Comparison of ENCODE assay signal across 7 cellular contexts in genomic region chr11:4072668-4073285, GRCh38. TPM values are rescaled to one million over a fixed set of nuclear protein-coding genes. Genes with fewer than 3 reads are reported as not detected.
DNase-seq lines count a peak whose midpoint lies in the region; ATAC-seq and TF ChIP-seq lines count a peak whose summit lies in the region.

No MANE protein-coding gene starts in this region.

- no peaks in the 10 kb centered on the region for H3K27me3 ChIP-seq in aorta (ENCODE audit: control insufficient read depth in 1 of 2, insufficient read depth in 2 of 2, low read length in 1 of 2)

- H3K27ac ChIP-seq in aorta (ENCODE audit: low read depth in 1 of 2, low read length in 2 of 2): no peak overlapping the region

- ATAC-seq in HG03354 (IDR thresholded peaks at IDR 0.05; ENCODE audit: poor library complexity, severe bottlenecking, unreplicated experiment) (peak; percentile 78), aorta (ENCODE audit: low FRiP score) (peak; percentile 90)

- H3K4me3 Mint-ChIP-seq in activated CD4-positive, alpha-beta T cell treated with anti-CD3 and anti-CD28 coated beads, Interleukin-2, amount 10 ng/mL, durations not matched to agents 7 days and 5 days: no peak overlapping the region

- H3K27ac Mint-ChIP-seq in activated CD4-positive, alpha-beta T cell treated with anti-CD3 and anti-CD28 coated beads, Interleukin-2, amount 10 ng/mL, durations not matched to agents 7 days and 5 days: peak overlapping the region; percentile 3

- POLR2A ChIA-PET in activated CD4-positive, alpha-beta T cell treated with anti-CD3 and anti-CD28 coated beads, Interleukin-2, amount 10 ng/mL, durations not matched to agents 7 days and 5 days (lab: Charles Lee): interaction anchor here (1.3 to 1.4 kb wide), 2 partner anchors 130 to 224 kb away, joined by 3 to 5 read pairs; no protein-coding TSS in a partner anchor

- no peaks in the 10 kb centered on the region for H3K9me3 ChIP-seq in aorta (ENCODE audit: control insufficient read depth, low read length)

- peaks cover 38% of the 10 kb centered on the region for H3K36me3 Mint-ChIP-seq in activated CD4-positive, alpha-beta T cell treated with anti-CD3 and anti-CD28 coated beads, Interleukin-2, amount 10 ng/mL, durations not matched to agents 7 days and 5 days (ENCODE audit: low read depth)

- intact Hi-C loops in aorta (cut with DNase I): loop anchor here (1.0 kb wide), 2 partner anchors 219 to 223 kb away; no protein-coding TSS in a partner anchor

- H3K9me3 Mint-ChIP-seq in activated CD4-positive, alpha-beta T cell treated with anti-CD3 and anti-CD28 coated beads, Interleukin-2, amount 10 ng/mL, durations not matched to agents 7 days and 5 days: no peaks in the 10 kb centered on the region

- peak; percentile 87 for TF ChIP-seq CTCF in epithelial cell of proximal tubule (conservative IDR thresholded peaks at IDR 0.05; ENCODE audit: low read depth, low read length)

- no peaks in the 10 kb centered on the region for H3K36me3 ChIP-seq in aorta (ENCODE audit: control insufficient read depth in 1 of 2, insufficient read depth in 2 of 2, low read length in 1 of 2)

- DNase-seq in GM03348 (ENCODE audit: low spot score) (peak; percentile 85), NCI-H510A treated with DMSO at 0.1 percent for 48 hours (lab: John Stamatoyannopoulos, UW) (peak; percentile 57), epithelial cell of proximal tubule (ENCODE audit: low read depth) (no peak), myocyte (ENCODE audit: low read depth) (peak; percentile 80), aorta (no peak)
- peak; percentile 74 for DNase-seq in activated CD4-positive, alpha-beta T cell treated with anti-CD3 and anti-CD28 coated beads, Interleukin-2, amount 10 ng/mL, durations not matched to agents 7 days and 5 days

- H3K4me3 ChIP-seq in epithelial cell of proximal tubule (ENCODE audit: low read depth, low read length) (no peak overlapping the region), aorta (ENCODE audit: low read length in 2 of 2) (no peak overlapping the region)

- no peaks in the 10 kb centered on the region for H3K27me3 Mint-ChIP-seq in activated CD4-positive, alpha-beta T cell treated with anti-CD3 and anti-CD28 coated beads, Interleukin-2, amount 10 ng/mL, durations not matched to agents 7 days and 5 days

- H3K4me1 Mint-ChIP-seq in activated CD4-positive, alpha-beta T cell treated with anti-CD3 and anti-CD28 coated beads, Interleukin-2, amount 10 ng/mL, durations not matched to agents 7 days and 5 days: peaks cover 37% of the 10 kb centered on the region

- H3K4me1 ChIP-seq in aorta (ENCODE audit: control insufficient read depth in 1 of 2, insufficient read depth in 2 of 2, low read length in 2 of 2): no peaks in the 10 kb centered on the region

- 9 to 18% methylated on average over 4 of the region's 4 CpGs for WGBS in aorta, 2 donors

- CTCF ChIA-PET in activated CD4-positive, alpha-beta T cell treated with anti-CD3 and anti-CD28 coated beads, Interleukin-2, amount 10 ng/mL, durations not matched to agents 7 days and 5 days (lab: Charles Lee): interaction anchor here (0.6 to 13.0 kb wide), 47 partner anchors 9 to 430 kb away, joined by 3 to 214 read pairs (median 4); partner anchors contain the start of genes PGAP2, RHOG and STIM1

RNA-seq across cellular contexts. Expression of gene RRM1, which starts 21.8 kb away (rescaled TPM):
- 100 to 1,000 TPM; 177 to 236 TPM for total RNA-seq in activated CD4-positive, alpha-beta T cell treated with anti-CD3 and anti-CD28 coated beads, Interleukin-2, amount 10 ng/mL, durations not matched to agents 7 days and 5 days
- 128 and 174 TPM in 2 replicates for total RNA-seq in epithelial cell of proximal tubule
- 40.8 and 41.5 TPM in 2 replicates for total RNA-seq in myocyte
- polyA plus RNA-seq in myocyte (2012): 19.0 TPM
- total RNA-seq in aorta: 10 to 100 TPM; 22.5 to 33.5 TPM
- polyA plus RNA-seq in aorta: 10 to 100 TPM; 17.0 to 20.9 TPM

Comparison
In these comparisons a context has a peak if more than half of its experiments do, and no peak if none do; other contexts are left out.
1. DNase-seq: peak in GM03348 (single experiment), NCI-H510A treated with DMSO at 0.1 percent for 48 hours (single experiment), activated CD4-positive, alpha-beta T cell treated with anti-CD3 and anti-CD28 coated beads, Interleukin-2, amount 10 ng/mL, durations not matched to agents 7 days and 5 days (single experiment) and myocyte (single experiment); none in epithelial cell of proximal tubule (single experiment) and aorta (0 of 2).